In genomic region chr11:5891216-5891800, GRCh38 we compare ENCODE assay signal across 1 cellular context.
TF ChIP-seq lines count a peak whose summit lies in the region.

No MANE protein-coding gene starts in this region.

TF ChIP-seq in H1, 55 proteins besides CTCF, POLR2A, EP300 and RAD21:
- no peak for TF ChIP-seq BCL11A (IDR thresholded peaks at IDR 0.05; ENCODE audit: low read depth in 2 of 2, low read length in 2 of 2)
- no peak for TF ChIP-seq SRF (IDR thresholded peaks at IDR 0.05; ENCODE audit: low read depth, low read length)
- no peak for TF ChIP-seq ZNF274 (IDR thresholded peaks at IDR 0.05; ENCODE audit: borderline replicate concordance, extremely low read depth, low read length)
- TF ChIP-seq, protein P1, sequence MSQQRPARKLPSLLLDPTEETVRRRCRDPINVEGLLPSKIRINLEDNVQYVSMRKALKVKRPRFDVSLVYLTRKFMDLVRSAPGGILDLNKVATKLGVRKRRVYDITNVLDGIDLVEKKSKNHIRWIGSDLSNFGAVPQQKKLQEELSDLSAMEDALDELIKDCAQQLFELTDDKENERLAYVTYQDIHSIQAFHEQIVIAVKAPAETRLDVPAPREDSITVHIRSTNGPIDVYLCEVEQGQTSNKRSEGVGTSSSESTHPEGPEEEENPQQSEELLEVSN (IDR thresholded peaks at IDR 0.05) = no peak
- TF ChIP-seq CBX5 (IDR thresholded peaks at IDR 0.05; ENCODE audit: low read depth, low read length) = no peak
- no peak for TF ChIP-seq PHF8 (conservative IDR thresholded peaks at IDR 0.05; ENCODE audit: low read depth, low read length)
- TF ChIP-seq GABPA (IDR thresholded peaks at IDR 0.05; ENCODE audit: borderline replicate concordance, insufficient read depth, low read length) = no peak
